Comparison of ENCODE assay signal across 26 cellular contexts in genomic region chr10:113086282-113086681, GRCh38.
DNase-seq lines count a peak whose midpoint lies in the region; ATAC-seq, FAIRE-seq and TF ChIP-seq lines count a peak whose summit lies in the region.
"Had no signal": no experiment of that assay in that cellular context is flagged by ENCODE, and none has a peak within 500 bp of the region (broad histone marks: within the 10 kb centered on the region; RNA-seq: fewer than 3 reads in every experiment).

No MANE protein-coding gene starts in this region.

- no peak for TF ChIP-seq EP300 in A549 (IDR thresholded peaks at IDR 0.05)

- H3K27me3 ChIP-seq in HUES6 (ENCODE audit: control insufficient read depth, insufficient read depth, low read length) (no peaks in the 10 kb centered on the region), muscle layer of duodenum (ENCODE audit: low read depth, low read length) (no peaks in the 10 kb centered on the region), right cardiac atrium (ENCODE audit: control insufficient read depth, insufficient read depth) (no peaks in the 10 kb centered on the region), adrenal gland (no peaks in the 10 kb centered on the region)
- H3K27me3 ChIP-seq: gastroesophageal sphincter, upper lobe of left lung had no signal

- peak overlapping the region; percentile 80 for H3K27ac Mint-ChIP-seq in chondrocyte (ENCODE audit: unreplicated experiment)
- H3K27ac Mint-ChIP-seq in activated CD8-positive, alpha-beta memory T cell treated with anti-CD3 and anti-CD28 coated beads, Interleukin-2, amount 10 ng/mL, durations not matched to agents 7 days and 5 days: no peak overlapping the region
- H3K27ac Mint-ChIP-seq: IgD-negative memory B cell; naive thymus-derived CD4-positive, alpha-beta T cell; stimulated activated effector memory CD8-positive, alpha-beta T cell treated with anti-CD3 and anti-CD28 coated beads, Interleukin-12 subunit alpha, Interleukin-12 subunit beta, amount 100 ng/mL, for 72 hours had no signal

- peak; percentile 10 to 23; a peak in 3 of 6 replicates for ATAC-seq in A549
- ATAC-seq in sciatic nerve: no peak
- no peak for ATAC-seq in activated CD8-positive, alpha-beta memory T cell treated with anti-CD3 and anti-CD28 coated beads, Interleukin-2, amount 10 ng/mL, durations not matched to agents 7 days and 5 days
- ATAC-seq in right cardiac atrium: no peak
- ATAC-seq: naive thymus-derived CD4-positive, alpha-beta T cell; stimulated activated effector memory CD8-positive, alpha-beta T cell treated with anti-CD3 and anti-CD28 coated beads, Interleukin-12 subunit alpha, Interleukin-12 subunit beta, amount 100 ng/mL, for 72 hours had no signal

- DNase-seq in A549 (ENCODE audit: low read depth in 1 of 2, low spot score in 1 of 2) (peak in 1 of 2 experiments; percentile 76), chondrocyte (ENCODE audit: low spot score) (no peak), sciatic nerve (ENCODE audit: low spot score) (no peak), right cardiac atrium (no peak), adrenal gland (no peak)
- no peak for DNase-seq in activated CD8-positive, alpha-beta memory T cell treated with anti-CD3 and anti-CD28 coated beads, Interleukin-2, amount 10 ng/mL, durations not matched to agents 7 days and 5 days
- DNase-seq: activated CD4-positive, alpha-beta T cell treated with anti-CD3 and anti-CD28 coated beads for 1 hour; activated effector memory CD4-positive, alpha-beta T cell treated with anti-CD3 and anti-CD28 coated beads, Interleukin-2, amount 50 U/mL, for 16 hours; amygdala; DMS79; left ventricle myocardium inferior; naive thymus-derived CD4-positive, alpha-beta T cell; NCI-H1048; NCI-H2029 treated with DMSO at 0.1 percent for 48 hours; NCI-H510A treated with DMSO at 0.1 percent for 48 hours; T1000; upper lobe of left lung had no signal

- TF ChIP-seq CTCF in A549 (IDR thresholded peaks at IDR 0.05) (no peak), chondrocyte (IDR thresholded peaks at IDR 0.05) (no peak), adrenal gland (IDR thresholded peaks at IDR 0.05) (no peak)

- peaks cover 33% of the 10 kb centered on the region for H3K4me1 Mint-ChIP-seq in chondrocyte (ENCODE audit: low read depth)
- no peaks in the 10 kb centered on the region for H3K4me1 Mint-ChIP-seq in activated CD8-positive, alpha-beta memory T cell treated with anti-CD3 and anti-CD28 coated beads, Interleukin-2, amount 10 ng/mL, durations not matched to agents 7 days and 5 days
- H3K4me1 Mint-ChIP-seq: IgD-negative memory B cell; naive thymus-derived CD4-positive, alpha-beta T cell; stimulated activated effector memory CD8-positive, alpha-beta T cell treated with anti-CD3 and anti-CD28 coated beads, Interleukin-12 subunit alpha, Interleukin-12 subunit beta, amount 100 ng/mL, for 72 hours had no signal

- CTCF ChIA-PET in A549 (lab: Yijun Ruan, JAX): interaction anchor here (2.9 kb wide), 1 partner anchor 12 kb away, joined by 15 read pairs; no protein-coding TSS in a partner anchor
- CTCF ChIA-PET in activated CD8-positive, alpha-beta memory T cell treated with anti-CD3 and anti-CD28 coated beads, Interleukin-2, amount 10 ng/mL, durations not matched to agents 7 days and 5 days (lab: Charles Lee): no interaction called here

- no peaks in the 10 kb centered on the region for H3K9me3 Mint-ChIP-seq in chondrocyte (ENCODE audit: low read depth)
- H3K9me3 Mint-ChIP-seq in activated CD8-positive, alpha-beta memory T cell treated with anti-CD3 and anti-CD28 coated beads, Interleukin-2, amount 10 ng/mL, durations not matched to agents 7 days and 5 days (ENCODE audit: low read depth): no peaks in the 10 kb centered on the region
- H3K9me3 Mint-ChIP-seq: stimulated activated effector memory CD8-positive, alpha-beta T cell treated with anti-CD3 and anti-CD28 coated beads, Interleukin-12 subunit alpha, Interleukin-12 subunit beta, amount 100 ng/mL, for 72 hours had no signal

- H3K27me3 Mint-ChIP-seq in chondrocyte (ENCODE audit: low read depth): no peaks in the 10 kb centered on the region
- H3K27me3 Mint-ChIP-seq in activated CD8-positive, alpha-beta memory T cell treated with anti-CD3 and anti-CD28 coated beads, Interleukin-2, amount 10 ng/mL, durations not matched to agents 7 days and 5 days: no peaks in the 10 kb centered on the region
- H3K27me3 Mint-ChIP-seq: naive thymus-derived CD4-positive, alpha-beta T cell had no signal

- FAIRE-seq in A549 (lab: Jason Lieb, UNC): peak; percentile 23
- FAIRE-seq: endometrium, GM18507 had no signal

- POLR2A ChIA-PET in A549 (lab: Yijun Ruan, JAX): interaction anchor here (0.5 to 2.3 kb wide), 4 partner anchors 12 to 368 kb away, joined by 4 to 23 read pairs (median 8); no protein-coding TSS in a partner anchor

- H3K4me1 ChIP-seq in A549: peaks cover 71% of the 10 kb centered on the region
- H3K4me1 ChIP-seq in HUES6 (ENCODE audit: control insufficient read depth, insufficient read depth, low read length): peaks cover 44% of the 10 kb centered on the region
- peaks cover 15 to 23% of the 10 kb centered on the region in 2 donors for H3K4me1 ChIP-seq in muscle layer of duodenum (ENCODE audit: control insufficient read depth in 1 of 2, insufficient read depth in 2 of 2, low read length in 2 of 2)
- H3K4me1 ChIP-seq in right cardiac atrium (ENCODE audit: control insufficient read depth, insufficient read depth, low read length): peaks cover 11% of the 10 kb centered on the region
- H3K4me1 ChIP-seq in adrenal gland (replicated peaks in 1 of 2): peaks cover 11 to 21% of the 10 kb centered on the region in 2 donors

- peak overlapping the region; percentile 65 for H3K4me2 ChIP-seq in A549

- no peak overlapping the region for H3K4me3 Mint-ChIP-seq in chondrocyte (ENCODE audit: unreplicated experiment)
- H3K4me3 Mint-ChIP-seq in activated CD8-positive, alpha-beta memory T cell treated with anti-CD3 and anti-CD28 coated beads, Interleukin-2, amount 10 ng/mL, durations not matched to agents 7 days and 5 days: no peak overlapping the region
- H3K4me3 Mint-ChIP-seq: IgD-negative memory B cell; naive thymus-derived CD4-positive, alpha-beta T cell; stimulated activated effector memory CD8-positive, alpha-beta T cell treated with anti-CD3 and anti-CD28 coated beads, Interleukin-12 subunit alpha, Interleukin-12 subunit beta, amount 100 ng/mL, for 72 hours had no signal

- TF ChIP-seq RAD21 in A549 (conservative IDR thresholded peaks at IDR 0.05 in 1 of 2, IDR thresholded peaks at IDR 0.05 in 1 of 2): 0 out of 5 replicates have a peak, but pooled peaks of 1 of the 2 experiments have one; percentile 4

- no peak overlapping the region for H3K4me3 ChIP-seq in A549
- no peak overlapping the region for H3K4me3 ChIP-seq in HUES6 (ENCODE audit: low read depth, low read length)
- no peak overlapping the region for H3K4me3 ChIP-seq in muscle layer of duodenum (ENCODE audit: low read depth in 1 of 2, low read length in 2 of 2)
- no peak overlapping the region for H3K4me3 ChIP-seq in right cardiac atrium (ENCODE audit: low read length)
- no peak overlapping the region for H3K4me3 ChIP-seq in adrenal gland
- H3K4me3 ChIP-seq: gastroesophageal sphincter, left ventricle myocardium inferior, SK-N-MC, upper lobe of left lung had no signal

- peaks cover 5% of the 10 kb centered on the region for H3K36me3 Mint-ChIP-seq in chondrocyte (ENCODE audit: low read depth)
- H3K36me3 Mint-ChIP-seq in activated CD8-positive, alpha-beta memory T cell treated with anti-CD3 and anti-CD28 coated beads, Interleukin-2, amount 10 ng/mL, durations not matched to agents 7 days and 5 days: peaks cover 1% of the 10 kb centered on the region
- H3K36me3 Mint-ChIP-seq: stimulated activated effector memory CD8-positive, alpha-beta T cell treated with anti-CD3 and anti-CD28 coated beads, Interleukin-12 subunit alpha, Interleukin-12 subunit beta, amount 100 ng/mL, for 72 hours had no signal

- peak overlapping the region; percentile 88 to 92 for H3K27ac ChIP-seq in A549
- peak overlapping the region; percentile 76; the same call in 1 of the 2 replicates for H3K27ac ChIP-seq in HUES6 (ENCODE audit: low read depth, low read length)
- peak overlapping the region; percentile 86 for H3K27ac ChIP-seq in muscle layer of duodenum (ENCODE audit: low read length)
- no peak overlapping the region for H3K27ac ChIP-seq in right cardiac atrium (ENCODE audit: low read length)
- H3K27ac ChIP-seq in adrenal gland: no peak overlapping the region
- H3K27ac ChIP-seq: C4-2B, SK-N-MC had no signal

- no peak overlapping the region for H3K9ac ChIP-seq in HUES6 (ENCODE audit: low read length)

- H3K9me3 ChIP-seq in A549: no peaks in the 10 kb centered on the region
- no peaks in the 10 kb centered on the region for H3K9me3 ChIP-seq in HUES6 (ENCODE audit: control insufficient read depth, insufficient read depth, low read depth, low read length)
- no peaks in the 10 kb centered on the region for H3K9me3 ChIP-seq in muscle layer of duodenum (ENCODE audit: control insufficient read depth in 1 of 2, low read length in 2 of 2)
- no peaks in the 10 kb centered on the region for H3K9me3 ChIP-seq in right cardiac atrium (ENCODE audit: control insufficient read depth, low read length)
- no peaks in the 10 kb centered on the region for H3K9me3 ChIP-seq in adrenal gland (replicated peaks in 1 of 3)
- H3K9me3 ChIP-seq: gastroesophageal sphincter, left ventricle myocardium inferior, upper lobe of left lung had no signal

- intact Hi-C loops in sciatic nerve (cut with DNase I): no loop called here
- intact Hi-C loops in right cardiac atrium (cut with DNase I): no loop called here
- intact Hi-C loops in adrenal gland (cut with DNase I): no loop called here

- TF ChIP-seq POLR2A in A549 (IDR thresholded peaks at IDR 0.05; ENCODE audit: low read length) (no peak), adrenal gland (IDR thresholded peaks at IDR 0.05) (no peak)

- H3K36me3 ChIP-seq in HUES6 (ENCODE audit: control insufficient read depth, insufficient read depth, low read length) (peaks cover 5% of the 10 kb centered on the region; the same call in 1 of the 2 replicates), muscle layer of duodenum (ENCODE audit: control insufficient read depth in 1 of 2, insufficient read depth in 2 of 2, low read length in 2 of 2) (no peaks in the 10 kb centered on the region), adrenal gland (replicated peaks in 1 of 2) (no peaks in the 10 kb centered on the region)
- H3K36me3 ChIP-seq: upper lobe of left lung had no signal

TF ChIP-seq in A549, 52 proteins besides CTCF, POLR2A, EP300 and RAD21:
- TF ChIP-seq JUN (IDR thresholded peaks at IDR 0.05) (peak in 1 of 2 experiments; percentile 53; a peak in 1 of 5 replicates), GATA3 (IDR thresholded peaks at IDR 0.05; ENCODE audit: borderline replicate concordance) (peak; percentile 94), FOSL2 (IDR thresholded peaks at IDR 0.05) (no peak), FOSL2 (CRISPR knock-in tag; IDR thresholded peaks at IDR 0.05) (no peak), MAX (IDR thresholded peaks at IDR 0.05) (0 out of 2 replicates have a peak, but pooled peaks have one; percentile 20)

Comparison
In these comparisons a context has a peak if more than half of its experiments do, and no peak if none do; other contexts are left out.
1. ATAC-seq: peak in A549 (2 of 2); none in sciatic nerve (single experiment), activated CD8-positive, alpha-beta memory T cell treated with anti-CD3 and anti-CD28 coated beads, Interleukin-2, amount 10 ng/mL, durations not matched to agents 7 days and 5 days (single experiment) and right cardiac atrium (0 of 2).
2. H3K27ac ChIP-seq: peak in A549 (2 of 2), HUES6 (single experiment) and muscle layer of duodenum (single experiment); none in right cardiac atrium (single experiment) and adrenal gland (0 of 5).